ENCODE assay signal across 18 cellular contexts in the genomic region with DNA sequence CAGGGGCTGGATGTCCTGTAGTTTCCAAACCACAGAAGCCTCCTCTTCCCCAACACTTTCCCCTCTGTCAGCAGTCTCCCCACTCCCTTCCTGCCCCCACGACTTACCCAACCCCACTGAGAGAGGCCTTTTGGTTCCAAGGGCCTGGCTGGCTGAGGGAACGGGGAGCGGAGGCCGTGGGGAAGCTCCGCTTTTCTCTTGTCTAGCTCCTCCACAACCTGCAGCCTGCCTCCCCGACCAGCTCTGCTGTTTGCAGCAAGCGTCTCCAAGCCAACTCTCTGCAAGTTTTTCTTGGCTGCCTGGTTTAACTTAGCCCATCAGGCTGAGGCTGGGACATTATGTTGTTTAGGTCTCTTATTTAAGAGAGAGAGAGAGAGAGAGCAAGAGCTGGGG.
DNase-seq lines count a peak whose midpoint lies in the region; ATAC-seq and TF ChIP-seq lines count a peak whose summit lies in the region.
"Had no signal": no experiment of that assay in that cellular context is flagged by ENCODE, and none has a peak within 500 bp of the region (broad histone marks: within the 10 kb centered on the region; RNA-seq: fewer than 3 reads in every experiment).

No MANE protein-coding gene starts in this region.

- H3K4me3 ChIP-seq in ascending aorta = peak overlapping the region in 1 of 2 donors; percentile 17
- H3K4me3 ChIP-seq in stomach smooth muscle (ENCODE audit: low read length in 2 of 2) = no peak overlapping the region
- H3K4me3 ChIP-seq: hepatocyte had no signal

- no peak overlapping the region for H3K9ac ChIP-seq in stomach smooth muscle (ENCODE audit: low read length in 2 of 2)

- H3K36me3 Mint-ChIP-seq in HFFc6 (ENCODE audit: low read depth) (peaks cover 24% of the 10 kb centered on the region), memory B cell (peaks cover 4% of the 10 kb centered on the region)

- peaks cover 57% of the 10 kb centered on the region for H3K4me1 Mint-ChIP-seq in HFFc6 (ENCODE audit: low read depth)
- no peaks in the 10 kb centered on the region for H3K4me1 Mint-ChIP-seq in memory B cell

- H3K4me3 Mint-ChIP-seq in HFFc6 (no peak overlapping the region), memory B cell (no peak overlapping the region)
- H3K4me3 Mint-ChIP-seq: activated T-cell treated with anti-CD3 and anti-CD28 coated beads, Interleukin-2, amount 50 U/mL, for 72 hours; CD4-positive, alpha-beta T cell; naive B cell had no signal

- H3K27ac Mint-ChIP-seq in HFFc6 (peak overlapping the region; percentile 11), memory B cell (peak overlapping the region; percentile 2)
- H3K27ac Mint-ChIP-seq: activated T-cell treated with anti-CD3 and anti-CD28 coated beads, Interleukin-2, amount 50 U/mL, for 72 hours; CD4-positive, alpha-beta T cell had no signal

- H3K9me3 ChIP-seq in ascending aorta (no peaks in the 10 kb centered on the region), stomach smooth muscle (ENCODE audit: control insufficient read depth in 2 of 2, low read length in 2 of 2) (no peaks in the 10 kb centered on the region)

- H3K27ac ChIP-seq in ascending aorta (peak overlapping the region; percentile 80), stomach smooth muscle (ENCODE audit: low read length) (peak overlapping the region; percentile 64)
- H3K27ac ChIP-seq: hepatocyte had no signal

- H3K36me3 ChIP-seq in ascending aorta (peaks cover 11 to 30% of the 10 kb centered on the region in 2 donors), stomach smooth muscle (ENCODE audit: control insufficient read depth in 2 of 2, insufficient read depth in 2 of 2, low read length in 2 of 2) (peaks cover 39 to 46% of the 10 kb centered on the region in 2 donors)

- TF ChIP-seq CTCF in HFFc6 (IDR thresholded peaks at IDR 0.05) (no peak), ascending aorta (IDR thresholded peaks at IDR 0.05) (no peak)

- peaks cover 28 to 56% of the 10 kb centered on the region in 2 donors for H3K4me1 ChIP-seq in ascending aorta
- H3K4me1 ChIP-seq in stomach smooth muscle (ENCODE audit: control insufficient read depth, insufficient read depth, low read length) = peaks cover 74% of the 10 kb centered on the region

- intact Hi-C loops in ascending aorta (cut with DNase I) = loop anchor here (1.0 kb wide), 1 partner anchor 41 kb away; no protein-coding TSS in a partner anchor

- ATAC-seq in memory B cell (ENCODE audit: low read depth) (no peak), HG02623 (IDR thresholded peaks at IDR 0.05; ENCODE audit: unreplicated experiment) (no peak)
- ATAC-seq: activated T-cell treated with anti-CD3 and anti-CD28 coated beads, Interleukin-2, amount 50 U/mL, for 72 hours had no signal

- H3K27me3 Mint-ChIP-seq in HFFc6 (ENCODE audit: insufficient read depth) = peaks cover 18% of the 10 kb centered on the region
- H3K27me3 Mint-ChIP-seq in memory B cell = no peaks in the 10 kb centered on the region
- H3K27me3 Mint-ChIP-seq: CD4-positive, alpha-beta T cell; naive B cell had no signal

- no peaks in the 10 kb centered on the region for H3K27me3 ChIP-seq in ascending aorta
- no peaks in the 10 kb centered on the region for H3K27me3 ChIP-seq in stomach smooth muscle (ENCODE audit: control insufficient read depth in 1 of 2, insufficient read depth in 2 of 2, low read length in 2 of 2)
- H3K27me3 ChIP-seq: hepatocyte had no signal

- H3K9me3 Mint-ChIP-seq in HFFc6 (no peaks in the 10 kb centered on the region), memory B cell (no peaks in the 10 kb centered on the region)
- H3K9me3 Mint-ChIP-seq: activated T-cell treated with anti-CD3 and anti-CD28 coated beads, Interleukin-2, amount 50 U/mL, for 72 hours; CD4-positive, alpha-beta T cell; naive B cell had no signal

- DNase-seq in HFFc6 (no peak), ascending aorta (ENCODE audit: low spot score in 2 of 2) (no peak), memory B cell (ENCODE audit: low spot score in 2 of 2) (no peak), KG1 (lab: John Stamatoyannopoulos, UW) (no peak), NCI-H1092 (lab: John Stamatoyannopoulos, UW) (no peak)
- no peak for DNase-seq in effector CD8-positive, alpha-beta T cell (lab: John Stamatoyannopoulos, UW)
- DNase-seq: activated CD4-positive, alpha-beta T cell treated with anti-CD3 and anti-CD28 coated beads for 4 hours; activated naive CD4-positive, alpha-beta T cell treated with anti-CD3 and anti-CD28 coated beads, Interleukin-2, amount 50 U/mL, for 16 hours; activated T-cell treated with anti-CD3 and anti-CD28 coated beads, Interleukin-2, amount 50 U/mL, for 72 hours; CD4-positive, alpha-beta T cell; DMS53; naive B cell; NCI-H1436; NCI-H526 treated with DMSO at 0.1 percent for 48 hours; substantia nigra had no signal
